In genomic region chr10:63798599-63799498, GRCh38 we compare ENCODE assay signal across 1 cellular context.
TF ChIP-seq lines count a peak whose summit lies in the region.

No MANE protein-coding gene starts in this region.

TF ChIP-seq in SK-N-SH treated with all-trans-retinoic acid at 6 μM for 48 hours, 23 proteins besides CTCF, POLR2A, EP300 and RAD21 (continued from another document):
- TF ChIP-seq POU6F1 (CRISPR knock-in tag; IDR thresholded peaks at IDR 0.05; ENCODE audit: borderline replicate concordance, low read depth) (no peak), RARB (CRISPR knock-in tag; IDR thresholded peaks at IDR 0.05) (no peak), GLIS3 (CRISPR knock-in tag; IDR thresholded peaks at IDR 0.05) (no peak)
